In the genomic region with DNA sequence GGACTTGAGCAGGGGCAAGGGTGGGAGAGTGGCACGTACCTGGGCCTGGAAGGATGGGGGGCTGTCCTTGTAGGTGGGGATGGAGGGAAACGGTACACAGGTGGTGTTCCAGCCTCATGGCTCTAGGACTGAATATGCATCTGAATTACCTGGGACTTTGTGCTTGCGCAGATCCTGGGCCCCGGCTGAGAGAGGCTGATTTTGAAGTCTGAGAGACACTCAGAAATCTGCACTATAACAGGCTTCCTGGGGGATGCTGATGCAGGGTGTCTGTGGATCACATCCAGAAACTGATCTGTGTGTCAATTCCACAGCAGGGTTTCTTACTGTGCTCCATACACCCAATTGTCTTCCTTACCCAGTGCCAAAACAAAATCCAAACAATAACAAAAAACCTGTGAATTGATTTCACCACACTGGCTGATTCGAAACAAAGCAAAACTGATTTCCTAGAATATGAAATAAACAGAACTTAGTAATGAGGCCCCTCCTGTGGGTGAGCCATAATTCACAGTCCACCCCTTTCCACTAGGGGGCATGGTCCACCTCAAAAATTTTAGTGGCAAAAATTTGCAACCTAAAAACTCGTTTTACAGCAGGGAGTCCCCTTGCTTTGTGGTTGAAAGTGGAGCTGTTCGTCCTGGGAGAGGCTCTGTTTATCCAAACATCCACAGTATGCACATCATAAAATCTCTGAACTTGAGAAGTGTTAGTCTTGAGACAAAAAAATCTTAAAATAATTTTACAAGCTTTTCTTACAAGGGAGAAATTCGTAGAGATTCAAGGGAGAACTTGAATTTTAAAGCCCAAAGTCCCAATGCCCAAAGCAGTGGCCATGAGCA, we compare ENCODE assay signal across 9 cellular contexts. TPM values are rescaled to one million over a fixed set of nuclear protein-coding genes. Genes with fewer than 3 reads are reported as not detected.
A peak's percentile ranks its signal among the peaks of the same experiment; 100 is the strongest.
DNase-seq lines count a peak whose midpoint lies in the region; ATAC-seq, FAIRE-seq and TF ChIP-seq lines count a peak whose summit lies in the region.
"Had no signal": no experiment of that assay in that cellular context is flagged by ENCODE, and none has a peak within 500 bp of the region (broad histone marks: within the 10 kb centered on the region; RNA-seq: fewer than 3 reads in every experiment).

No MANE protein-coding gene starts in this region.

- H3K36me3 Mint-ChIP-seq in MCF 10A (ENCODE audit: insufficient read depth, unreplicated experiment) = no peaks in the 10 kb centered on the region

- TF ChIP-seq CTCF in VCaP (conservative IDR thresholded peaks at IDR 0.05) (peak; percentile 72), MCF 10A (IDR thresholded peaks at IDR 0.05; ENCODE audit: unreplicated experiment) (peak; percentile 54)

- no peaks in the 10 kb centered on the region for H3K27me3 Mint-ChIP-seq in MCF 10A (ENCODE audit: insufficient read depth, unreplicated experiment)

- intact Hi-C loops in MCF 10A (cut with micrococcal nuclease) = loop anchor here (1.0 kb wide), 4 partner anchors 44 to 361 kb away; no protein-coding TSS in a partner anchor

- FAIRE-seq in islet of Langerhans (lab: Jason Lieb, UNC) = peak; percentile 47

- no peak overlapping the region for H3K27ac Mint-ChIP-seq in MCF 10A (ENCODE audit: low read depth, unreplicated experiment)
- H3K27ac Mint-ChIP-seq: T-helper 1 cell treated with Interleukin-12 subunit alpha and Interleukin-12 subunit beta and Interleukin-4 antibody, amounts not matched to agents 30 μg/mL and 1 μg/mL, for 36 hours had no signal

- no TSS peak for BruUV-seq in MCF 10A (replicated peaks; lab: Mats Ljungman, UMichigan)

- DNase-seq in COR-L47 (lab: John Stamatoyannopoulos, UW) (peak; percentile 11), HT1080 (ENCODE audit: low read depth) (peak; percentile 48), MCF 10A (ENCODE audit: unreplicated experiment) (peak; percentile 72), SIG-M5 treated with dmso at 0.1 percent for 504 hours (lab: John Stamatoyannopoulos, UW; ENCODE audit: unreplicated experiment) (no peak)
- DNase-seq in stimulated activated CD4-positive, alpha-beta T cell treated with anti-CD3 and anti-CD28 coated beads, Interleukin-2, amount 100 ng/mL, for 48 hours = peak; percentile 41 to 48

- POLR2A ChIA-PET in MCF 10A (lab: Yijun Ruan, JAX) = interaction anchor here (0.9 to 2.6 kb wide), 7 partner anchors 18 to 223 kb away, joined by 3 to 12 read pairs (median 4); a partner anchor contains a TSS

- peaks cover 8% of the 10 kb centered on the region for H3K9me3 Mint-ChIP-seq in MCF 10A (ENCODE audit: unreplicated experiment)
- H3K9me3 Mint-ChIP-seq: T-helper 1 cell treated with Interleukin-12 subunit alpha and Interleukin-12 subunit beta and Interleukin-4 antibody, amounts not matched to agents 30 μg/mL and 1 μg/mL, for 36 hours had no signal

- H3K27ac ChIP-seq in VCaP = no peak overlapping the region

- peaks cover 12% of the 10 kb centered on the region for H3K4me1 Mint-ChIP-seq in MCF 10A (ENCODE audit: insufficient read depth, unreplicated experiment)

- no peak for ATAC-seq in HG03280 (IDR thresholded peaks at IDR 0.05; ENCODE audit: unreplicated experiment)

- no peak overlapping the region for H3K4me3 Mint-ChIP-seq in MCF 10A (ENCODE audit: unreplicated experiment)
- H3K4me3 Mint-ChIP-seq: T-helper 1 cell treated with Interleukin-12 subunit alpha and Interleukin-12 subunit beta and Interleukin-4 antibody, amounts not matched to agents 30 μg/mL and 1 μg/mL, for 36 hours had no signal

- CTCF ChIA-PET in MCF 10A (lab: Yijun Ruan, JAX) = interaction anchor here (0.6 to 3.1 kb wide), 18 partner anchors 14 to 361 kb away, joined by 3 to 45 read pairs (median 4); a partner anchor contains a TSS

RNA-seq across cellular contexts. Expression of a gene that starts 32.0 kb away (rescaled TPM):
- 3.6 and 8.2 TPM in 2 replicates for total RNA-seq in HT1080 (2014; rRNA removed; shearing (Covaris generic))
- polyA plus RNA-seq in HT1080 (2015; cell fraction: cytosol; rRNA removed) = 12.2 and 13.5 TPM in 2 replicates
- polyA plus RNA-seq in HT1080 (2015; cell fraction: nucleus; rRNA removed) = 18.3 and 21.2 TPM in 2 replicates
- total RNA-seq in MCF 10A (2022) = 55.8 and 56.7 TPM in 2 replicates
